In the genomic region with DNA sequence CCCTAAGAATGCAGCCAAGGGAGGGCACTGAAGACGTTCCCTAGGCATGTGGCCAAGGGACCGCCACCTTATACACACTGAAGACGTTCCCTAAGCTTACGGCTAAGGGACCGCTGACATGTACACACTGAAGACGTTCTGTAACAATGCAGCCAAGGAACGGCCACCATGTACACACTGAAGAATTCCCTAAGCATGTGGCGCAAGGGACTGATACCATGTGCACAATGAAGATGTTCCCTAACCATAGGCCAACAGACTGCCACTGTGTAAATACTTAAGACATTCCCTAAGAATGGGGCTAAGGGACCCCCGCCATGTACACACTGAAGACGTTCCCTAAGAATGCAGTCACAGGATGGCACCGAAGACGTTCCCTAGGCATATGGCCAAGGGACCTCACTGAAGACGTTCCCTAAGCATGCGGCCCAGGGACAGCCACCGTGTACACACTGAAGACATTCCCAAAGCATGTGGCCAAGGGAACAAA, we compare ENCODE assay signal across 32 cellular contexts. TPM values are rescaled to one million over a fixed set of nuclear protein-coding genes. Genes with fewer than 3 reads are reported as not detected.
DNase-seq lines count a peak whose midpoint lies in the region; ATAC-seq and TF ChIP-seq lines count a peak whose summit lies in the region.
"Had no signal": no experiment of that assay in that cellular context is flagged by ENCODE, and none has a peak within 500 bp of the region (broad histone marks: within the 10 kb centered on the region; RNA-seq: fewer than 3 reads in every experiment).

No MANE protein-coding gene starts in this region.

- ATAC-seq in activated T-helper 17 cell treated with anti-CD3 and anti-CD28 coated beads, Interleukin-2, amount 50 U/mL, for 72 hours (replicated peaks): no peak
- ATAC-seq: activated CD8-positive, alpha-beta T cell treated with anti-CD3 and anti-CD28 coated beads for 36 hours; gastrocnemius medialis; naive thymus-derived CD8-positive, alpha-beta T cell; PC-3; right lobe of liver; stimulated activated naive CD8-positive, alpha-beta T cell treated with anti-CD3 and anti-CD28 coated beads, Interleukin-15, amount 100 ng/mL, for 72 hours had no signal

- no peak overlapping the region for H3K56ac ChIP-seq in H9 (ENCODE audit: insufficient read length, low read depth, low read length)

- no peak overlapping the region for H2BK120ac ChIP-seq in H9 (ENCODE audit: low read depth, low read length, poor library complexity, severe bottlenecking)

- peaks cover 55 to 65% of the 10 kb centered on the region in 2 experiments for H3K9me3 Mint-ChIP-seq in H9
- no peaks in the 10 kb centered on the region for H3K9me3 Mint-ChIP-seq in activated T-helper 17 cell treated with anti-CD3 and anti-CD28 coated beads, Interleukin-2, amount 50 U/mL, for 72 hours
- H3K9me3 Mint-ChIP-seq: activated naive CD4-positive, alpha-beta T cell treated with anti-CD3 and anti-CD28 coated beads, Interleukin-2, amount 50 U/mL, for 24 hours had no signal

- no peak overlapping the region for H3K18ac ChIP-seq in H9 (ENCODE audit: insufficient read length, low read depth, low read length)

- no peak overlapping the region; a peak in 1 of 5 replicates for H3K4me3 Mint-ChIP-seq in H9
- H3K4me3 Mint-ChIP-seq in activated T-helper 17 cell treated with anti-CD3 and anti-CD28 coated beads, Interleukin-2, amount 50 U/mL, for 72 hours: no peak overlapping the region
- H3K4me3 Mint-ChIP-seq: activated CD8-positive, alpha-beta T cell treated with anti-CD3 and anti-CD28 coated beads for 36 hours; activated naive CD4-positive, alpha-beta T cell treated with anti-CD3 and anti-CD28 coated beads, Interleukin-2, amount 50 U/mL, for 24 hours; naive thymus-derived CD8-positive, alpha-beta T cell; stimulated activated naive CD8-positive, alpha-beta T cell treated with anti-CD3 and anti-CD28 coated beads, Interleukin-15, amount 100 ng/mL, for 72 hours had no signal

- H3K9ac ChIP-seq in H9 (ENCODE audit: extremely low read depth, insufficient read length, low read length) (no peak overlapping the region), OCI-LY1 (ENCODE audit: low read length) (no peak overlapping the region), fibroblast of lung (ENCODE audit: insufficient read depth, low read length) (no peak overlapping the region)

- H3K79me2 ChIP-seq in H9 (ENCODE audit: insufficient read depth, low read length) (peaks cover 12% of the 10 kb centered on the region; the same call in 1 of the 2 replicates), OCI-LY1 (ENCODE audit: insufficient read depth, low read length) (0 out of 2 replicates have a peak, but pooled peaks cover 18% of the 10 kb centered on the region), fibroblast of lung (ENCODE audit: control insufficient read depth, insufficient read depth, low read length) (peaks cover 5% of the 10 kb centered on the region)

- peaks cover 60 to 82% (median 70%) of the 10 kb centered on the region in 3 experiments for H3K36me3 Mint-ChIP-seq in H9 (ENCODE audit: insufficient read depth in 1 of 3, low read depth in 3 of 3)
- H3K36me3 Mint-ChIP-seq in activated T-helper 17 cell treated with anti-CD3 and anti-CD28 coated beads, Interleukin-2, amount 50 U/mL, for 72 hours (ENCODE audit: low read depth): no peaks in the 10 kb centered on the region

- no peaks in the 10 kb centered on the region for H3K9me2 ChIP-seq in OCI-LY1 (ENCODE audit: low read depth, low read length)

- H3K27ac ChIP-seq in H9 (ENCODE audit: insufficient read length, low read depth, low read length) (no peak overlapping the region), OCI-LY1 (ENCODE audit: low read depth, low read length, poor library complexity, severe bottlenecking) (peak overlapping the region; percentile 3), fibroblast of lung (ENCODE audit: insufficient read depth, low read length) (no peak overlapping the region)
- H3K27ac ChIP-seq: breast epithelium, C4-2B, gastrocnemius medialis, prostate gland, right lobe of liver had no signal

- H2AK5ac ChIP-seq in H9 (ENCODE audit: insufficient read length, low read length): no peak overlapping the region

- H3K27me3 ChIP-seq in H9 (ENCODE audit: insufficient read depth, low read length) (no peaks in the 10 kb centered on the region), OCI-LY1 (ENCODE audit: insufficient read depth, low read length) (no peaks in the 10 kb centered on the region), fibroblast of lung (ENCODE audit: control insufficient read depth, insufficient read depth, low read length) (no peaks in the 10 kb centered on the region)
- H3K27me3 ChIP-seq: breast epithelium, gastrocnemius medialis, right lobe of liver had no signal

- no peak overlapping the region for H4K5ac ChIP-seq in H9 (ENCODE audit: insufficient read length, low read depth, low read length)

- H3K4me3 ChIP-seq in OCI-LY1 (ENCODE audit: low read depth, low read length, poor library complexity, severe bottlenecking) (peak overlapping the region; percentile 32), fibroblast of lung (replicated peaks in 1 of 4; ENCODE audit: control extremely low read depth in 1 of 4, insufficient read depth in 1 of 4, low read depth in 3 of 4, low read length in 4 of 4) (no peak overlapping the region)
- H3K4me3 ChIP-seq: breast epithelium, gastrocnemius medialis, prostate gland, right lobe of liver had no signal

- H2AFZ ChIP-seq in H9 (ENCODE audit: low read length) (no peak overlapping the region), OCI-LY1 (ENCODE audit: low read length) (no peak overlapping the region), fibroblast of lung (ENCODE audit: low read length) (no peak overlapping the region)

- H3K23ac ChIP-seq in H9 (ENCODE audit: insufficient read length, low read depth, low read length): no peak overlapping the region

- no peaks in the 10 kb centered on the region for H3K36me3 ChIP-seq in OCI-LY1 (ENCODE audit: insufficient read depth, low read length)
- H3K36me3 ChIP-seq in fibroblast of lung (ENCODE audit: control insufficient read depth, insufficient read depth, low read length): no peaks in the 10 kb centered on the region
- H3K36me3 ChIP-seq: breast epithelium, gastrocnemius medialis, prostate gland, right lobe of liver had no signal

- H2BK20ac ChIP-seq in H9 (ENCODE audit: low read depth, low read length, poor library complexity, severe bottlenecking): no peak overlapping the region

- TF ChIP-seq CTCF in H9 (conservative IDR thresholded peaks at IDR 0.05): no peak
- TF ChIP-seq CTCF in OCI-LY1 (IDR thresholded peaks at IDR 0.05; ENCODE audit: low read length): no peak
- no peak for TF ChIP-seq CTCF in fibroblast of lung (conservative IDR thresholded peaks at IDR 0.05 in 1 of 2, IDR thresholded peaks at IDR 0.05 in 1 of 2; ENCODE audit: low read depth in 1 of 2, low read length in 2 of 2)

- H3K79me1 ChIP-seq in H9 (ENCODE audit: insufficient read depth, low read depth, low read length, poor library complexity, severe bottlenecking): peaks cover 5% of the 10 kb centered on the region

- no peak overlapping the region for H3K4me2 ChIP-seq in H9 (ENCODE audit: insufficient read depth, insufficient read length, low read length)
- H3K4me2 ChIP-seq in OCI-LY1 (ENCODE audit: low read length): peak overlapping the region; percentile 50; the same call in 1 of the 2 replicates
- no peak overlapping the region for H3K4me2 ChIP-seq in fibroblast of lung (ENCODE audit: extremely low read depth, insufficient read depth, low read length)

- H2BK15ac ChIP-seq in H9 (ENCODE audit: low read depth, low read length): no peak overlapping the region

- H3K27me3 Mint-ChIP-seq in H9 (ENCODE audit: low read depth): peaks cover 5% of the 10 kb centered on the region
- no peaks in the 10 kb centered on the region for H3K27me3 Mint-ChIP-seq in activated T-helper 17 cell treated with anti-CD3 and anti-CD28 coated beads, Interleukin-2, amount 50 U/mL, for 72 hours
- H3K27me3 Mint-ChIP-seq: activated CD8-positive, alpha-beta T cell treated with anti-CD3 and anti-CD28 coated beads for 36 hours; activated naive CD4-positive, alpha-beta T cell treated with anti-CD3 and anti-CD28 coated beads, Interleukin-2, amount 50 U/mL, for 24 hours; naive thymus-derived CD8-positive, alpha-beta T cell; stimulated activated naive CD8-positive, alpha-beta T cell treated with anti-CD3 and anti-CD28 coated beads, Interleukin-15, amount 100 ng/mL, for 72 hours had no signal

- no peak overlapping the region for H2BK12ac ChIP-seq in H9 (ENCODE audit: insufficient read length, low read depth, low read length)

- H3K14ac ChIP-seq in H9 (ENCODE audit: insufficient read depth, low read length): no peak overlapping the region

- no peak overlapping the region for H4K91ac ChIP-seq in H9 (ENCODE audit: insufficient read length, low read depth, low read length)

- H2BK5ac ChIP-seq in H9 (ENCODE audit: insufficient read length, low read length): no peak overlapping the region

- H3F3A ChIP-seq in OCI-LY1 (ENCODE audit: insufficient read depth, low read length): no peaks in the 10 kb centered on the region

- H3K9me3 ChIP-seq in H9 (ENCODE audit: control insufficient read depth, low read depth, low read length) (peaks cover 18% of the 10 kb centered on the region), OCI-LY1 (ENCODE audit: low read length) (no peaks in the 10 kb centered on the region), fibroblast of lung (ENCODE audit: control insufficient read depth, insufficient read depth, low read depth, low read length) (no peaks in the 10 kb centered on the region)
- H3K9me3 ChIP-seq: breast epithelium, Caco-2, gastrocnemius medialis, prostate gland, right lobe of liver had no signal

- H3K4me1 ChIP-seq in H9 (ENCODE audit: insufficient read depth, low read length): peaks cover 3% of the 10 kb centered on the region; the same call in 1 of the 2 replicates
- peaks cover 19% of the 10 kb centered on the region for H3K4me1 ChIP-seq in OCI-LY1 (ENCODE audit: insufficient read depth, low read length, severe bottlenecking)
- H3K4me1 ChIP-seq in fibroblast of lung (ENCODE audit: control insufficient read depth, extremely low read depth, insufficient read depth, low read length): peaks cover 4% of the 10 kb centered on the region
- H3K4me1 ChIP-seq: breast epithelium, gastrocnemius medialis, prostate gland had no signal

- H3K4ac ChIP-seq in H9 (ENCODE audit: low read depth, low read length): no peak overlapping the region

- H4K20me1 ChIP-seq in H9 (ENCODE audit: control insufficient read depth, insufficient read depth, insufficient read length) (no peaks in the 10 kb centered on the region), OCI-LY1 (ENCODE audit: insufficient read depth, low read length) (no peaks in the 10 kb centered on the region), fibroblast of lung (ENCODE audit: control insufficient read depth, extremely low read depth, insufficient read depth, low read length) (no peaks in the 10 kb centered on the region)

- H3K23me2 ChIP-seq in H9 (ENCODE audit: insufficient read length, low read depth, low read length, poor library complexity, severe bottlenecking): no peaks in the 10 kb centered on the region

- H4K8ac ChIP-seq in H9 (replicated peaks; ENCODE audit: insufficient read length, low read depth, low read length): no peak overlapping the region

- no CpG with 5 or more reads among the region's 15 CpGs for WGBS in H9 (ENCODE audit: extremely low coverage, insufficient read length, low lambda C conversion rate)

- DNase-seq in H9 (peak; percentile 54), fibroblast of lung (ENCODE audit: low read depth in 2 of 2) (peak; percentile 28 to 76), GDM1 (lab: John Stamatoyannopoulos, UW) (no peak), DMS153 (lab: John Stamatoyannopoulos, UW) (no peak)
- DNase-seq in activated CD4-positive, alpha-beta T cell treated with anti-CD3 and anti-CD28 coated beads, Interleukin-2, amount 50 U/mL, for 4 hours: no peak
- DNase-seq: activated CD4-positive, alpha-beta T cell treated with anti-CD3 and anti-CD28 coated beads for 1 hour; activated CD8-positive, alpha-beta T cell treated with anti-CD3 and anti-CD28 coated beads for 36 hours; amygdala; DMS79; gastrocnemius medialis; kidney glomerular epithelial cell; NCI-H1436; NCI-H2081 treated with DMSO at 0.1 percent for 48 hours; NCI-H226; NCI-H526 treated with DMSO at 0.1 percent for 48 hours; NK-92 treated with Interleukin-12 subunit alpha and Interleukin-12 subunit beta, amount 100 ng/mL, for 24 hours; occipital lobe; PC-3; Right ventricle myocardium superior; stimulated activated CD4-positive, alpha-beta T cell treated with anti-CD3 and anti-CD28 coated beads, Interleukin-12 subunit alpha, Interleukin-12 subunit beta, amount 100 ng/mL, for 4 hours; stimulated activated CD4-positive, alpha-beta T cell treated with anti-CD3 and anti-CD28 coated beads, Interleukin-2, amount 100 ng/mL, for 48 hours; stimulated activated naive CD8-positive, alpha-beta T cell treated with anti-CD3 and anti-CD28 coated beads, Interleukin-15, amount 100 ng/mL, for 72 hours had no signal

- peaks cover 22 to 30% of the 10 kb centered on the region in 2 experiments for H3K4me1 Mint-ChIP-seq in H9
- H3K4me1 Mint-ChIP-seq in activated T-helper 17 cell treated with anti-CD3 and anti-CD28 coated beads, Interleukin-2, amount 50 U/mL, for 72 hours: no peaks in the 10 kb centered on the region

- no peak overlapping the region for H3T11ph ChIP-seq in H9 (ENCODE audit: low read length)

- no peak overlapping the region for H3K27ac Mint-ChIP-seq in H9
- no peak overlapping the region for H3K27ac Mint-ChIP-seq in activated T-helper 17 cell treated with anti-CD3 and anti-CD28 coated beads, Interleukin-2, amount 50 U/mL, for 72 hours
- H3K27ac Mint-ChIP-seq: activated CD8-positive, alpha-beta T cell treated with anti-CD3 and anti-CD28 coated beads for 36 hours; activated naive CD4-positive, alpha-beta T cell treated with anti-CD3 and anti-CD28 coated beads, Interleukin-2, amount 50 U/mL, for 24 hours; activated T-helper 2 cell treated with anti-CD3 and anti-CD28 coated beads, Interferon-gamma antibody, Interleukin-2, Interleukin-4, amounts not matched to agents 10 μg/mL and 5 μg/mL and 100 μg/mL, durations not matched to agents 14 hours and 24 hours and 36 hours; naive thymus-derived CD8-positive, alpha-beta T cell had no signal

RNA-seq across cellular contexts. Expression of gene DHRSX, which starts 36.1 kb away (rescaled TPM):
- total RNA-seq in H9 (2021) (42.3 and 44.0 TPM in 2 replicates), fibroblast of lung (23.9 and 25.6 TPM in 2 replicates)
- 23.7 and 24.9 TPM in 2 replicates for polyA plus RNA-seq in fibroblast of lung
- polyA plus RNA-seq in fibroblast of lung (2012): 21.2 and 24.6 TPM in 2 replicates
- polyA minus RNA-seq in fibroblast of lung (ENCODE audit: low replicate concordance): 61.9 and 87.8 TPM in 2 replicates
- 10 to 100 TPM; 19.6 to 21.6 TPM for total RNA-seq in activated T-helper 17 cell treated with anti-CD3 and anti-CD28 coated beads, Interleukin-2, amount 50 U/mL, for 72 hours

RNA-seq across cellular contexts. Expression of gene ZBED1, which starts 36.1 kb away (rescaled TPM):
- total RNA-seq in H9 (2021) (61.1 and 63.8 TPM in 2 replicates), fibroblast of lung (24.8 and 27.7 TPM in 2 replicates)
- polyA plus RNA-seq in fibroblast of lung: 14.4 and 14.5 TPM in 2 replicates
- 16.3 and 17.2 TPM in 2 replicates for polyA plus RNA-seq in fibroblast of lung (2012)
- 14.6 and 20.5 TPM in 2 replicates for polyA minus RNA-seq in fibroblast of lung (ENCODE audit: low replicate concordance)
- total RNA-seq in activated T-helper 17 cell treated with anti-CD3 and anti-CD28 coated beads, Interleukin-2, amount 50 U/mL, for 72 hours: 10 to 100 TPM; 27.4 to 37.6 TPM

Comparison
In these comparisons a context has a peak if more than half of its experiments do, and no peak if none do; other contexts are left out.
1. DNase-seq: peak in H9 (single experiment) and fibroblast of lung (2 of 2); none in GDM1 (single experiment), activated CD4-positive, alpha-beta T cell treated with anti-CD3 and anti-CD28 coated beads, Interleukin-2, amount 50 U/mL, for 4 hours (0 of 2) and DMS153 (single experiment).